Comparison of ENCODE assay signal across 1 cellular context in the genomic region with DNA sequence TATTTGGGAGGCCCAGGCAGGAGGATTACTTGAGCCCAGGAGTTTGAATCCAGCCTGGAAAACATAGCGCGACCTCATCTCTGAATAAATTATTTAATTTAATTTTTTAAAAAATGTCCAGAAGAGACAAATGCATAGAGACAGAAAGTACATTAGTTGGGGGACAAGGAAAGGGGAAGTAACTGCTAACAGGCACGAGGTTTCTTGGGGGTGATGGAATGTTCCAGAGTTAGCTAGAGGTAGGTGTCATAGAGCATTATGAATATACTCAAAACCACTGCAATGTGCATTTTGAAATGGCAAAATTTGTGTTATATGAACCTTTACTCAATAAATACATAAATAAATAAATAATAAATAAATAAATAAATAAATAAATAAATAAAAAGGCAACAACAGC.
A peak's percentile ranks its signal among the peaks of the same experiment; 100 is the strongest.
TF ChIP-seq lines count a peak whose summit lies in the region.

No MANE protein-coding gene starts in this region.

TF ChIP-seq in A549, 52 proteins besides CTCF, POLR2A, EP300 and RAD21:
- TF ChIP-seq, protein P1, sequence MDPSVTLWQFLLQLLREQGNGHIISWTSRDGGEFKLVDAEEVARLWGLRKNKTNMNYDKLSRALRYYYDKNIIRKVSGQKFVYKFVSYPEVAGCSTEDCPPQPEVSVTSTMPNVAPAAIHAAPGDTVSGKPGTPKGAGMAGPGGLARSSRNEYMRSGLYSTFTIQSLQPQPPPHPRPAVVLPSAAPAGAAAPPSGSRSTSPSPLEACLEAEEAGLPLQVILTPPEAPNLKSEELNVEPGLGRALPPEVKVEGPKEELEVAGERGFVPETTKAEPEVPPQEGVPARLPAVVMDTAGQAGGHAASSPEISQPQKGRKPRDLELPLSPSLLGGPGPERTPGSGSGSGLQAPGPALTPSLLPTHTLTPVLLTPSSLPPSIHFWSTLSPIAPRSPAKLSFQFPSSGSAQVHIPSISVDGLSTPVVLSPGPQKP (IDR thresholded peaks at IDR 0.05; ENCODE audit: low read depth, low read length) = no peak
- no peak for TF ChIP-seq POLR2AphosphoS2 (conservative IDR thresholded peaks at IDR 0.05; ENCODE audit: low read length)
- no peak for TF ChIP-seq MYC (IDR thresholded peaks at IDR 0.05; ENCODE audit: borderline replicate concordance, low read length)
- TF ChIP-seq ZC3H11A (IDR thresholded peaks at IDR 0.05) = peak; percentile 44
- TF ChIP-seq HDAC2 (IDR thresholded peaks at IDR 0.05) = no peak
- TF ChIP-seq CHD4 (IDR thresholded peaks at IDR 0.05; ENCODE audit: borderline replicate concordance) = no peak
